In genomic region chr1:154812911-154813816, GRCh38 we compare ENCODE assay signal across 10 cellular contexts. TPM values are rescaled to one million over a fixed set of nuclear protein-coding genes. Genes with fewer than 3 reads are reported as not detected.
DNase-seq lines count a peak whose midpoint lies in the region; ATAC-seq and TF ChIP-seq lines count a peak whose summit lies in the region.
"Had no signal": no experiment of that assay in that cellular context is flagged by ENCODE, and none has a peak within 500 bp of the region (broad histone marks: within the 10 kb centered on the region; RNA-seq: fewer than 3 reads in every experiment).

No MANE protein-coding gene starts in this region.

- no peak overlapping the region for H3K27ac Mint-ChIP-seq in Calu3 (ENCODE audit: unreplicated experiment)

- H3K27me3 Mint-ChIP-seq in Calu3 (ENCODE audit: unreplicated experiment), result peaks cover 96% of the 10 kb centered on the region

- H3K36me3 Mint-ChIP-seq in Calu3 (ENCODE audit: insufficient read depth, unreplicated experiment), result no peaks in the 10 kb centered on the region

- H3K4me3 ChIP-seq in astrocyte of the spinal cord (ENCODE audit: low read depth, low read length) (no peak overlapping the region), upper lobe of left lung (no peak overlapping the region)

- DNase-seq in NCI-H1092 treated with DMSO at 0.1 percent for 48 hours (lab: John Stamatoyannopoulos, UW) (peak; percentile 8), NCI-H1092 (lab: John Stamatoyannopoulos, UW) (no peak), astrocyte of the spinal cord (ENCODE audit: low read depth, low spot score) (peak; percentile 17), islet precursor cell (peak; percentile 76), upper lobe of left lung (peak in 1 of 2 donors; percentile 28), Calu3 (no peak), NAMALWA (ENCODE audit: low spot score) (no peak)
- DNase-seq: activated effector memory CD4-positive, alpha-beta T cell treated with anti-CD3 and anti-CD28 coated beads, Interleukin-2, amount 50 U/mL, for 16 hours; PC-3 had no signal

- no peak for TF ChIP-seq CTCF in astrocyte of the spinal cord (IDR thresholded peaks at IDR 0.05; ENCODE audit: low read depth, low read length)
- TF ChIP-seq CTCF in upper lobe of left lung (IDR thresholded peaks at IDR 0.05), result no peak
- no peak for TF ChIP-seq CTCF in Calu3 (IDR thresholded peaks at IDR 0.05; ENCODE audit: unreplicated experiment)

- ATAC-seq in upper lobe of left lung (ENCODE audit: low FRiP score in 2 of 2), result peak; percentile 37 to 38
- ATAC-seq in GM19455 (IDR thresholded peaks at IDR 0.05; ENCODE audit: unreplicated experiment), result no peak
- ATAC-seq: PC-3 had no signal

- in situ Hi-C loops in astrocyte of the spinal cord (cut with HindIII; ENCODE audit: low sequenced_read_pairs), result no loop called here

- H3K4me1 Mint-ChIP-seq in Calu3 (ENCODE audit: low read depth, unreplicated experiment), result peaks cover 14% of the 10 kb centered on the region

- WGBS in upper lobe of left lung, 2 donors, result 54 to 62% methylated on average over 13 to 21 of the region's 21 CpGs

- H3K27me3 ChIP-seq in upper lobe of left lung, result no peaks in the 10 kb centered on the region

- no peaks in the 10 kb centered on the region for H3K36me3 ChIP-seq in upper lobe of left lung

- CTCF ChIA-PET in Calu3 (lab: Charles Lee), result interaction anchor here (0.7 to 1.0 kb wide), 6 partner anchors 51 to 1326 kb away, joined by 3 to 6 read pairs (median 4); no protein-coding TSS in a partner anchor

- TF ChIP-seq POLR2A in upper lobe of left lung (IDR thresholded peaks at IDR 0.05), result no peak

- H3K9me3 Mint-ChIP-seq in Calu3 (ENCODE audit: low read depth, unreplicated experiment), result no peaks in the 10 kb centered on the region

- TF ChIP-seq EP300 in upper lobe of left lung (IDR thresholded peaks at IDR 0.05), result no peak

- no peak overlapping the region for H3K4me3 Mint-ChIP-seq in Calu3 (ENCODE audit: low read depth, unreplicated experiment)

- intact Hi-C loops in Calu3 (cut with micrococcal nuclease; ENCODE audit: unreplicated experiment), result no loop called here

- no peak overlapping the region for H3K27ac ChIP-seq in upper lobe of left lung

- no TSS peak for BruUV-seq in Calu3 (replicated peaks; lab: Mats Ljungman, UMichigan)

- H3K9me3 ChIP-seq in upper lobe of left lung, result no peaks in the 10 kb centered on the region

- H3K4me1 ChIP-seq in upper lobe of left lung, result peaks cover 0 to 7% (median 4%) of the 10 kb centered on the region in 4 donors

RNA-seq across cellular contexts. Expression of gene KCNN3, which starts 56.9 kb away (rescaled TPM):
- total RNA-seq in upper lobe of left lung, result 1 to 10 TPM; 2.7 to 6.6 (median 3.7) TPM
- total RNA-seq in Calu3 (2022), result 0.27 TPM in 1 of 2 replicates, not detected in the other

Comparison
In these comparisons a context has a peak if more than half of its experiments do, and no peak if none do; other contexts are left out.
1. DNase-seq: peak in NCI-H1092 treated with DMSO at 0.1 percent for 48 hours (single experiment), astrocyte of the spinal cord (single experiment) and islet precursor cell (single experiment); none in NCI-H1092 (single experiment), Calu3 (single experiment) and NAMALWA (single experiment).